Comparison of ENCODE assay signal across 8 cellular contexts in the genomic region with DNA sequence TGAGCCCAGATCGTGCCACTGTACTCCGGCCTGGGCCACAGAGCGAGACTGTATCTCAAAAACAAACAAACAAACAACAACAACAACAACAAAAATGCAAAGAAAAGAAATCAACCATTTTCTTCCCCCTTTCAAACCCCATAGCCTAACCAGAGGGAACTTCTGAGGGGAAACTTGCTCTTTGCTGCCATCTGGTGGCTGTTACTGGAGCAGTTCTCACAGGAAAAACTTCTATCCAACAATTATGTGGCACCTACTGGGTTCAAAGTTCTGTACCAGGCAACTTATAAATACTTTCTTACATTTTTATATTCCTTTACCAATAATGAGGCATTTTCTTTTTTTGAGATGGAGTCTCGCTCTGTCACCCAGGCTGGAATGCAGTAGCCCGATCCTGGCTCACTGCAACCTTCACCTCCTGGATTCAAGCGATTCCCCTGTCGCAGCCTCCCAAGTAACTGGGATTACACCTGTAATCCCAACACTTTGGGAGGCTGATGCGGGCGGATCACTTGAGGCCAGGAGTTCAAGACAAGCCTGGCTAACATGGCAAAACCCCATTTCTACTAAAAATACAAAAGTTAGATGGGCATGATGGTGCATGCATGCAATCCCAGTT. TPM values are rescaled to one million over a fixed set of nuclear protein-coding genes. Genes with fewer than 3 reads are reported as not detected.
DNase-seq lines count a peak whose midpoint lies in the region; ATAC-seq and TF ChIP-seq lines count a peak whose summit lies in the region.

No MANE protein-coding gene starts in this region.

- DNase-seq in ELF-1 (ENCODE audit: low read depth, low spot score) (peak; percentile 60), SW480 (ENCODE audit: low spot score) (peak; percentile 31), left ventricle myocardium inferior (peak; percentile 17), sigmoid colon (no peak), posterior vena cava (ENCODE audit: low spot score) (no peak)
- peak; percentile 37 for DNase-seq in activated naive CD8-positive, alpha-beta T cell treated with anti-CD3 and anti-CD28 coated beads, Interleukin-2, amount 50 U/mL, for 16 hours (ENCODE audit: low read depth, low spot score)

- H3K9me3 ChIP-seq in left ventricle myocardium inferior (replicated peaks), result no peaks in the 10 kb centered on the region
- no peaks in the 10 kb centered on the region for H3K9me3 ChIP-seq in sigmoid colon

- H3K36me3 ChIP-seq in left ventricle myocardium inferior (no peaks in the 10 kb centered on the region), sigmoid colon (no peaks in the 10 kb centered on the region)

- ATAC-seq in GM18517 (IDR thresholded peaks at IDR 0.05; ENCODE audit: unreplicated experiment), result no peak

- no peak overlapping the region for H3K4me3 ChIP-seq in left ventricle myocardium inferior
- H3K4me3 ChIP-seq in sigmoid colon, result no peak overlapping the region

- TF ChIP-seq POLR2A in sigmoid colon (IDR thresholded peaks at IDR 0.05), result no peak

- no peak for TF ChIP-seq EP300 in sigmoid colon (IDR thresholded peaks at IDR 0.05)

- WGBS in sigmoid colon, 2 donors, result 39 to 43% methylated on average over 9 of the region's 9 CpGs

- H3K4me1 ChIP-seq in left ventricle myocardium inferior, result no peaks in the 10 kb centered on the region
- H3K4me1 ChIP-seq in sigmoid colon, result no peaks in the 10 kb centered on the region

- TF ChIP-seq CTCF in LNCAP (IDR thresholded peaks at IDR 0.05) (peak; percentile 94), left ventricle myocardium inferior (IDR thresholded peaks at IDR 0.05; ENCODE audit: borderline replicate concordance) (peak; percentile 90), sigmoid colon (IDR thresholded peaks at IDR 0.05) (peak in 3 of 4 experiments; percentile 40 to 77 (median 42))

- H3K27me3 ChIP-seq in left ventricle myocardium inferior (ENCODE audit: low read depth) (peaks cover 59% of the 10 kb centered on the region), sigmoid colon (peaks cover 0 to 6% (median 0%) of the 10 kb centered on the region in 3 donors)

- no peak overlapping the region for H3K27ac ChIP-seq in left ventricle myocardium inferior (replicated peaks)
- no peak overlapping the region for H3K27ac ChIP-seq in sigmoid colon

- intact Hi-C loops in left ventricle myocardium inferior (cut with micrococcal nuclease) (no loop called here), sigmoid colon (cut with DNase I) (no loop called here), posterior vena cava (cut with DNase I) (no loop called here)

RNA-seq across cellular contexts. Expression of a gene that starts 50.9 kb away (rescaled TPM):
- total RNA-seq in left ventricle myocardium inferior, result 0.08 TPM
- 1 to 10 TPM in 1 of 4 donors, under 1 TPM in 3; 0.16 to 1.4 (median 0.55) TPM for total RNA-seq in sigmoid colon
- polyA plus RNA-seq in sigmoid colon, result 10 to 100 TPM in 1 of 3 donors, 1 to 10 TPM in 2; 6.0 to 13.1 (median 6.7) TPM
- total RNA-seq in posterior vena cava, result under 1 TPM; 0.51 to 0.57 TPM

Comparison
In these comparisons a context has a peak if more than half of its experiments do, and no peak if none do; other contexts are left out.
1. DNase-seq: peak in ELF-1 (single experiment), SW480 (single experiment), activated naive CD8-positive, alpha-beta T cell treated with anti-CD3 and anti-CD28 coated beads, Interleukin-2, amount 50 U/mL, for 16 hours (single experiment) and left ventricle myocardium inferior (single experiment); none in sigmoid colon (single experiment) and posterior vena cava (single experiment).
2. CTCF ChIP-seq: peak in every context shown above with its lines; median percentile 94 in LNCAP; 90 in left ventricle myocardium inferior; 42 in sigmoid colon.